In the genomic region with DNA sequence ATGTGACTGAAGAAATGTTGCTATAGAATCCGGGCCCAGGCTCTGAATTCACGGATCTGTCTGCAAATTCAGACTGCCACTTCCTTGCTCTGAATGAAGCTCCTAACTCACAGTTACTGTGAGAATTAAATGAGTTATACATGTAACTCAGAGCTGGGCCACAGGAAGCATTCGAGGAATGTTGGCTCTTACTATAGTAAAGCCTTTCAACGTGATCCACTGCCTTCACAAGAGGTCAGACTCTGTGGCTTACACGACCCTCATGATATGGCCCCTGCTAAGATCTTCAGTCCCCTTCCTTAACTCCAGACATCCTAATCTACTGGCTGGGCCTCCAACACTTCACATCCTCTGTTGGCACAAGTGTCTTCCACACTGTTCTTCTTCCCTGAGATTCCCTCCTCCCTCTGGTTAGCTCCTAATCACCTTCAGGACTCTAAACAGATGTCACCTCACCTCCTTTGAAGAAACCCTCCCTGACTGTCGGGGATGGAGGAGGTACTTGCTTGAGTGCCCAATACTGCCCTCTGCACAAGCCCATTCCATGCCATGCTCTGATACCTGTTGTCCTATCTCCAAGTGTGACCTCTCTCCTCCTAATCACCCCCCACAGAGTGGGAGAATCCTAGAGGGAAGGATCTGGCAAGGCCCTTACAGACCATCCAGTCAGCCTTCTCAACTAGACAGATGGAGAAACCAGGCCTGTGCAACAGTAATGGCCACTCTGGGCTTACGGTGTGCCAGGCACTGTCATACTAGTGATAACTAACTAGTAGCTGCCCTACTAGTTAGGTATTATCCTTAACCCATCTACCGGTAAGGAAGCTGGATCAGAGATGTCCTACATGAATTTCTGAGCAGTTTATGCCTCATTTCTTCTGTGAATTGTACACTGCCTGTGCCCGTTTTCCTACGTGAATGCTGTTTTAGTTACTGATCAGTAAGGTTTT, we compare ENCODE assay signal across 8 cellular contexts. TPM values are rescaled to one million over a fixed set of nuclear protein-coding genes. Genes with fewer than 3 reads are reported as not detected.
DNase-seq lines count a peak whose midpoint lies in the region; ATAC-seq and TF ChIP-seq lines count a peak whose summit lies in the region.

No MANE protein-coding gene starts in this region.

- TF ChIP-seq POLR2A in suprapubic skin (IDR thresholded peaks at IDR 0.05) = no peak

- H3K27ac ChIP-seq in suprapubic skin = no peak overlapping the region

- peak overlapping the region; percentile 96 for H3K4me3 Mint-ChIP-seq in T-helper 2 cell treated with Interferon-gamma antibody and Interleukin-4, amounts not matched to agents 5 μg/mL and 100 μg/mL, for 36 hours
- H3K4me3 Mint-ChIP-seq in activated T-helper 2 cell treated with anti-CD3 and anti-CD28 coated beads, Interferon-gamma antibody, Interleukin-2, Interleukin-4, amounts not matched to agents 10 μg/mL and 5 μg/mL and 100 μg/mL, durations not matched to agents 14 hours and 24 hours and 36 hours (ENCODE audit: low read depth) = peak overlapping the region; percentile 99

- no peak for ATAC-seq in GM21367 (IDR thresholded peaks at IDR 0.05; ENCODE audit: unreplicated experiment)
- no peak for ATAC-seq in HG03521 (IDR thresholded peaks at IDR 0.05; ENCODE audit: unreplicated experiment)

- no peak for DNase-seq in T-helper 2 cell treated with Interferon-gamma antibody and Interleukin-4, amounts not matched to agents 5 μg/mL and 100 μg/mL, for 36 hours (ENCODE audit: low spot score)
- DNase-seq in T-helper 2 cell (no peak), iris pigment epithelial cell (ENCODE audit: low read depth) (peak; percentile 72), suprapubic skin (ENCODE audit: low spot score in 2 of 2) (no peak)
- DNase-seq in activated T-helper 2 cell treated with anti-CD3 and anti-CD28 coated beads, Interferon-gamma antibody, Interleukin-2, Interleukin-4, amounts not matched to agents 10 μg/mL and 5 μg/mL and 100 μg/mL, durations not matched to agents 14 hours and 24 hours and 36 hours (ENCODE audit: low spot score) = no peak
- DNase-seq in activated effector memory CD4-positive, alpha-beta T cell treated with anti-CD3 and anti-CD28 coated beads, Interleukin-2, amount 50 U/mL, for 16 hours = no peak

- H3K4me1 Mint-ChIP-seq in T-helper 2 cell treated with Interferon-gamma antibody and Interleukin-4, amounts not matched to agents 5 μg/mL and 100 μg/mL, for 36 hours (ENCODE audit: low read depth) = peaks cover 20% of the 10 kb centered on the region
- peaks cover 22% of the 10 kb centered on the region for H3K4me1 Mint-ChIP-seq in activated T-helper 2 cell treated with anti-CD3 and anti-CD28 coated beads, Interferon-gamma antibody, Interleukin-2, Interleukin-4, amounts not matched to agents 10 μg/mL and 5 μg/mL and 100 μg/mL, durations not matched to agents 14 hours and 24 hours and 36 hours (ENCODE audit: low read depth)

- 67% methylated on average over 10 of the region's 10 CpGs for WGBS in suprapubic skin

- no peaks in the 10 kb centered on the region for H3K9me3 Mint-ChIP-seq in T-helper 2 cell treated with Interferon-gamma antibody and Interleukin-4, amounts not matched to agents 5 μg/mL and 100 μg/mL, for 36 hours
- no peaks in the 10 kb centered on the region for H3K9me3 Mint-ChIP-seq in activated T-helper 2 cell treated with anti-CD3 and anti-CD28 coated beads, Interferon-gamma antibody, Interleukin-2, Interleukin-4, amounts not matched to agents 10 μg/mL and 5 μg/mL and 100 μg/mL, durations not matched to agents 14 hours and 24 hours and 36 hours

- H3K36me3 ChIP-seq in suprapubic skin = peaks cover 64% of the 10 kb centered on the region

- H3K36me3 Mint-ChIP-seq in T-helper 2 cell treated with Interferon-gamma antibody and Interleukin-4, amounts not matched to agents 5 μg/mL and 100 μg/mL, for 36 hours (ENCODE audit: low read depth) = peaks cover 47% of the 10 kb centered on the region
- peaks cover 68% of the 10 kb centered on the region for H3K36me3 Mint-ChIP-seq in activated T-helper 2 cell treated with anti-CD3 and anti-CD28 coated beads, Interferon-gamma antibody, Interleukin-2, Interleukin-4, amounts not matched to agents 10 μg/mL and 5 μg/mL and 100 μg/mL, durations not matched to agents 14 hours and 24 hours and 36 hours (ENCODE audit: low read depth)

- H3K4me3 ChIP-seq in suprapubic skin = peak overlapping the region; percentile 64

- TF ChIP-seq CTCF in suprapubic skin (IDR thresholded peaks at IDR 0.05) = no peak

- no peak for TF ChIP-seq EP300 in suprapubic skin (IDR thresholded peaks at IDR 0.05)

- H3K27me3 ChIP-seq in suprapubic skin = no peaks in the 10 kb centered on the region

- H3K27ac Mint-ChIP-seq in T-helper 2 cell treated with Interferon-gamma antibody and Interleukin-4, amounts not matched to agents 5 μg/mL and 100 μg/mL, for 36 hours = peak overlapping the region; percentile 99
- H3K27ac Mint-ChIP-seq in activated T-helper 2 cell treated with anti-CD3 and anti-CD28 coated beads, Interferon-gamma antibody, Interleukin-2, Interleukin-4, amounts not matched to agents 10 μg/mL and 5 μg/mL and 100 μg/mL, durations not matched to agents 14 hours and 24 hours and 36 hours = peak overlapping the region; percentile 96

- H3K27me3 Mint-ChIP-seq in T-helper 2 cell treated with Interferon-gamma antibody and Interleukin-4, amounts not matched to agents 5 μg/mL and 100 μg/mL, for 36 hours (ENCODE audit: low read depth) = no peaks in the 10 kb centered on the region
- H3K27me3 Mint-ChIP-seq in activated T-helper 2 cell treated with anti-CD3 and anti-CD28 coated beads, Interferon-gamma antibody, Interleukin-2, Interleukin-4, amounts not matched to agents 10 μg/mL and 5 μg/mL and 100 μg/mL, durations not matched to agents 14 hours and 24 hours and 36 hours (ENCODE audit: low read depth) = no peaks in the 10 kb centered on the region

- intact Hi-C loops in activated T-helper 2 cell treated with anti-CD3 and anti-CD28 coated beads, Interferon-gamma antibody, Interleukin-2, Interleukin-4, amounts not matched to agents 10 μg/mL and 5 μg/mL and 100 μg/mL, durations not matched to agents 14 hours and 24 hours and 36 hours (cut with micrococcal nuclease) = no loop called here

- no peaks in the 10 kb centered on the region for H3K9me3 ChIP-seq in suprapubic skin

- H3K4me1 ChIP-seq in suprapubic skin = peaks cover 18% of the 10 kb centered on the region

RNA-seq across cellular contexts. Expression of a gene that starts 1.3 kb away (rescaled TPM):
- total RNA-seq in activated T-helper 2 cell treated with anti-CD3 and anti-CD28 coated beads, Interferon-gamma antibody, Interleukin-2, Interleukin-4, amounts not matched to agents 10 μg/mL and 5 μg/mL and 100 μg/mL, durations not matched to agents 14 hours and 24 hours and 36 hours = 52.4 and 59.0 TPM in 2 replicates
- total RNA-seq in suprapubic skin = 10 to 100 TPM; 15.0 to 21.3 (median 15.8) TPM

RNA-seq across cellular contexts. Expression of a gene that starts 11.0 kb away (rescaled TPM):
- total RNA-seq in activated T-helper 2 cell treated with anti-CD3 and anti-CD28 coated beads, Interferon-gamma antibody, Interleukin-2, Interleukin-4, amounts not matched to agents 10 μg/mL and 5 μg/mL and 100 μg/mL, durations not matched to agents 14 hours and 24 hours and 36 hours = 73.0 and 81.0 TPM in 2 replicates
- 10 to 100 TPM; 36.5 to 48.1 (median 45.4) TPM for total RNA-seq in suprapubic skin

RNA-seq across cellular contexts. Expression of a gene that starts 34.3 kb away (rescaled TPM):
- 33.3 and 36.1 TPM in 2 replicates for total RNA-seq in activated T-helper 2 cell treated with anti-CD3 and anti-CD28 coated beads, Interferon-gamma antibody, Interleukin-2, Interleukin-4, amounts not matched to agents 10 μg/mL and 5 μg/mL and 100 μg/mL, durations not matched to agents 14 hours and 24 hours and 36 hours
- 1 to 10 TPM; 1.7 to 5.1 (median 2.2) TPM for total RNA-seq in suprapubic skin

RNA-seq across cellular contexts. Expression of a gene that starts 34.5 kb away (rescaled TPM):
- 10.7 and 12.0 TPM in 2 replicates for total RNA-seq in activated T-helper 2 cell treated with anti-CD3 and anti-CD28 coated beads, Interferon-gamma antibody, Interleukin-2, Interleukin-4, amounts not matched to agents 10 μg/mL and 5 μg/mL and 100 μg/mL, durations not matched to agents 14 hours and 24 hours and 36 hours
- 10 to 100 TPM in 2 of 4 donors, 1 to 10 TPM in 2; 6.0 to 26.4 (median 9.3) TPM for total RNA-seq in suprapubic skin
